9 cellular contexts compared by ENCODE assay signal in genomic region chr15:36810656-36811449, GRCh38.
DNase-seq lines count a peak whose midpoint lies in the region; ATAC-seq and TF ChIP-seq lines count a peak whose summit lies in the region.
"Had no signal": no experiment of that assay in that cellular context is flagged by ENCODE, and none has a peak within 500 bp of the region (broad histone marks: within the 10 kb centered on the region; RNA-seq: fewer than 3 reads in every experiment).

No MANE protein-coding gene starts in this region.

- no peaks in the 10 kb centered on the region for H3K9me3 ChIP-seq in adrenal gland (replicated peaks in 1 of 3)

- no peak for TF ChIP-seq POLR2A in adrenal gland (IDR thresholded peaks at IDR 0.05)

- peak overlapping the region; percentile 46 for H3K27ac ChIP-seq in rectal smooth muscle tissue (ENCODE audit: low read depth, low read length)
- H3K27ac ChIP-seq in adrenal gland, result no peak overlapping the region

- H3K4me3 ChIP-seq in astrocyte of the spinal cord (ENCODE audit: low read depth, low read length), result no peak overlapping the region
- H3K4me3 ChIP-seq in rectal smooth muscle tissue (ENCODE audit: low read length), result no peak overlapping the region
- H3K4me3 ChIP-seq in adrenal gland, result no peak overlapping the region

- H3K27me3 ChIP-seq in rectal smooth muscle tissue (ENCODE audit: control insufficient read depth, insufficient read depth, low read length), result no peaks in the 10 kb centered on the region
- no peaks in the 10 kb centered on the region for H3K27me3 ChIP-seq in adrenal gland

- TF ChIP-seq CTCF in astrocyte of the spinal cord (IDR thresholded peaks at IDR 0.05; ENCODE audit: low read depth, low read length) (peak; percentile 30), adrenal gland (IDR thresholded peaks at IDR 0.05) (no peak)

- peaks cover 49% of the 10 kb centered on the region for H3K4me1 ChIP-seq in rectal smooth muscle tissue (ENCODE audit: control insufficient read depth, insufficient read depth, low read length)
- H3K4me1 ChIP-seq in adrenal gland (replicated peaks in 1 of 2), result peaks cover 3 to 32% of the 10 kb centered on the region in 2 donors

- DNase-seq in DMS 273 (lab: John Stamatoyannopoulos, UW; ENCODE audit: unreplicated experiment) (peak; percentile 36), DMS 273 treated with DMSO at 0.1 percent for 48 hours (lab: John Stamatoyannopoulos, UW) (no peak), astrocyte of the spinal cord (ENCODE audit: low read depth, low spot score) (no peak), adrenal gland (no peak)
- no peak for DNase-seq in stimulated activated CD4-positive, alpha-beta T cell treated with anti-CD3 and anti-CD28 coated beads, Interleukin-4, amount 100 ng/mL, for 24 hours
- DNase-seq: activated CD4-positive, alpha-beta memory T cell treated with anti-CD3 and anti-CD28 coated beads, Interleukin-2, amount 10 ng/mL, durations not matched to agents 7 days and 5 days had no signal

- H3K9ac ChIP-seq in rectal smooth muscle tissue (ENCODE audit: low read length), result no peak overlapping the region

- 86 to 93% (median 91%) methylated on average over 10 of the region's 10 CpGs for WGBS in adrenal gland, 4 donors

- ATAC-seq in HG03521 (IDR thresholded peaks at IDR 0.05; ENCODE audit: unreplicated experiment), result peak; percentile 45
- ATAC-seq in HG03565 (IDR thresholded peaks at IDR 0.05; ENCODE audit: unreplicated experiment), result no peak

- in situ Hi-C loops in astrocyte of the spinal cord (cut with HindIII; ENCODE audit: low sequenced_read_pairs), result no loop called here

- intact Hi-C loops in adrenal gland (cut with DNase I), result no loop called here

- H3K36me3 ChIP-seq in rectal smooth muscle tissue (ENCODE audit: control insufficient read depth, insufficient read depth, low read length) (no peaks in the 10 kb centered on the region), adrenal gland (replicated peaks in 1 of 2) (peaks cover 0 to 3% of the 10 kb centered on the region in 2 donors)
